In the genomic region with DNA sequence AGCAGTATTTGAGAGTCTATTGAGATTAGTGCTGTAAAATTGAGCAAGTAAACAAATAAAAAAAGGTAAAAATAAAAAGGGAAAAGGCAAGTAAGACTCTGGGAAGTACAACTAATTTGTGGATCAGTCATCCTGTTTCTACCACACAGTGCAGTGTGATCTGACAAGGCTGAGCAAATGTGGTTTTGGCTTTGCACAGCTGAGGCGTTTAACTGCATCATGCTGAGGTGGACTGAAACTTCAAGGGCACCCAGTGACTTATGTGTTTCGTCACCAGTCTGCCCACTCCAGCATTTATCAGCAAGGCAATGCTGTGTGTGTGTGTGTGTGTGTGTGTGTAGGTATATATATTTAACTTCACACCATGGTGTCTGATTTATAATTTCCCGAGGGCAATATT, we compare ENCODE assay signal across 8 cellular contexts.
DNase-seq lines count a peak whose midpoint lies in the region; ATAC-seq and TF ChIP-seq lines count a peak whose summit lies in the region.

No MANE protein-coding gene starts in this region.

- no peaks in the 10 kb centered on the region for H3K4me1 ChIP-seq in foreskin keratinocyte
- no peaks in the 10 kb centered on the region for H3K4me1 ChIP-seq in A673 (ENCODE audit: insufficient read depth, low read length, poor library complexity, severe bottlenecking)

- ATAC-seq in GM18505 (IDR thresholded peaks at IDR 0.05; ENCODE audit: unreplicated experiment), result peak; percentile 90
- ATAC-seq in HG02870 (IDR thresholded peaks at IDR 0.05; ENCODE audit: unreplicated experiment), result peak; percentile 80
- ATAC-seq in foreskin keratinocyte, result peak; percentile 66

- no TSS peak for BruUV-seq in A673 (replicated peaks; lab: Mats Ljungman, UMichigan)

- no peak overlapping the region for H3K27ac ChIP-seq in foreskin keratinocyte
- H3K27ac ChIP-seq in A673 (ENCODE audit: low read depth, low read length, poor library complexity, severe bottlenecking), result no peak overlapping the region

- CTCF ChIA-PET in A673 (lab: Charles Lee), result no interaction called here

- no peak for TF ChIP-seq POLR2A in GM18505 (IDR thresholded peaks at IDR 0.05; ENCODE audit: borderline replicate concordance, extremely low read depth, insufficient read depth, insufficient read length)

- H3K9me3 ChIP-seq in A673 (ENCODE audit: low read depth, low read length, poor library complexity, severe bottlenecking), result no peaks in the 10 kb centered on the region

- in situ Hi-C loops in G401 (cut with HindIII; ENCODE audit: low sequenced_read_pairs), result no loop called here

- TF ChIP-seq CTCF in foreskin keratinocyte (conservative IDR thresholded peaks at IDR 0.05), result no peak
- no peak for TF ChIP-seq CTCF in A673 (conservative IDR thresholded peaks at IDR 0.05; ENCODE audit: low read depth, low read length)

- peak; percentile 18 for DNase-seq in UCSD-AML1 (lab: John Stamatoyannopoulos, UW; ENCODE audit: unreplicated experiment)
- peak; percentile 16 to 23 for DNase-seq in foreskin keratinocyte
- no peak for DNase-seq in G401 (ENCODE audit: low spot score)
- no peak for DNase-seq in NCI-H2029 (lab: John Stamatoyannopoulos, UW)
- no peak for DNase-seq in NCI-H1105 (lab: John Stamatoyannopoulos, UW)
- DNase-seq in A673 (ENCODE audit: low spot score), result no peak

- intact Hi-C loops in A673 (cut with micrococcal nuclease; ENCODE audit: unreplicated experiment), result loop anchor here (5.0 kb wide), 1 partner anchor 1311 kb away; no protein-coding TSS in a partner anchor

- no peaks in the 10 kb centered on the region for H3K36me3 ChIP-seq in A673 (ENCODE audit: insufficient read depth, low read length, poor library complexity, severe bottlenecking)

- POLR2A ChIA-PET in A673 (lab: Charles Lee; ENCODE audit: low non-redundant PET), result no interaction called here

- H3K27me3 ChIP-seq in foreskin keratinocyte, result peaks cover 13% of the 10 kb centered on the region
- H3K27me3 ChIP-seq in A673 (replicated peaks; ENCODE audit: insufficient read depth, low read depth, low read length, poor library complexity), result no peaks in the 10 kb centered on the region

- H3K4me3 ChIP-seq in A673 (ENCODE audit: low read depth, low read length, poor library complexity, severe bottlenecking), result no peak overlapping the region

Comparison
In these comparisons a context has a peak if more than half of its experiments do, and no peak if none do; other contexts are left out.
1. DNase-seq: peak in UCSD-AML1 (single experiment) and foreskin keratinocyte (2 of 2); none in G401 (single experiment), NCI-H2029 (single experiment), NCI-H1105 (single experiment) and A673 (single experiment).
2. Peak in every context shown above with its lines, with median percentiles within 50 percentile points of each other: ATAC-seq.